24 cellular contexts compared by ENCODE assay signal in the genomic region with DNA sequence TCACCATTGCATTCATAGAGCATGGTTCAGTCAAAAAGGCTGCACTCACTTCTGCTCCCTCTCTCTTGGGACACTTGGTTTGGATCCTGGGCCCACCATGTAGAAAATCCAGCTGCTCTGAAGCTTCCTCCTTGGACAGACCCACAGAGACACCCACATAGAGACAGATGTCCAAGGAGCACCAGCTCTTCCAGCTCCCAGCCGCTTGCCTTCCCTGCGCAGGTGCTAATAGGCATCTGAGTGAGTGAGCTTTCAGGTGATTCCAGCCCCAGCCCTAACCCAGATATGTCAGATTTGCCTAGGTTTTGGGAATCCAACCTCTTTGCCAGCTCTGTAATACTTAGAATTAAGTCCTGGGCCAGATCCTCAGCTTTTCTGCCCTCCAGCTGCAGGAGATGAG. TPM values are rescaled to one million over a fixed set of nuclear protein-coding genes. Genes with fewer than 3 reads are reported as not detected.
"Had no signal": no experiment of that assay in that cellular context is flagged by ENCODE, and none has a peak within 500 bp of the region (broad histone marks: within the 10 kb centered on the region; RNA-seq: fewer than 3 reads in every experiment).

No MANE protein-coding gene starts in this region.

- DNase-seq: activated CD4-positive, alpha-beta T cell treated with anti-CD3 and anti-CD28 coated beads, Interleukin-2, amount 10 ng/mL, durations not matched to agents 24 days and 14 days; activated CD4-positive, alpha-beta T cell treated with anti-CD3 and anti-CD28 coated beads, Interleukin-2, amount 50 U/mL, for 48 hours; activated CD4-positive, CD25-positive, alpha-beta regulatory T cell treated with anti-CD3 and anti-CD28 coated beads, Interleukin-2, amount 50 U/mL, for 72 hours; activated CD8-positive, alpha-beta memory T cell treated with anti-CD3 and anti-CD28 coated beads, Interleukin-2, amount 10 ng/mL, durations not matched to agents 7 days and 5 days; activated gamma-delta T cell; activated naive CD4-positive, alpha-beta T cell treated with anti-CD3 and anti-CD28 coated beads for 36 hours; activated T-cell treated with anti-CD3 and anti-CD28 coated beads, Interleukin-2, amount 50 U/mL, for 24 hours; amygdala; MG63; NCI-H1105; NCI-H1436; NCI-H187 treated with DMSO at 0.1 percent for 48 hours; NCI-H2081 treated with DMSO at 0.1 percent for 48 hours; NCI-H226; NCI-H526; NCI-H82; SIG-M5; T-helper 17 cell; T-helper 9 cell had no signal

- H3K36me3 ChIP-seq: MG63 had no signal

- H3K9me3 ChIP-seq: MG63 had no signal

- H3K4me3 ChIP-seq: MG63 had no signal

- H3K27me3 ChIP-seq: MG63 had no signal

- ATAC-seq: activated CD8-positive, alpha-beta memory T cell treated with anti-CD3 and anti-CD28 coated beads, Interleukin-2, amount 10 ng/mL, durations not matched to agents 7 days and 5 days; T-helper 17 cell; WTC11 had no signal

RNA-seq across cellular contexts. Expression of gene DLK1, which starts 38.6 kb away (rescaled TPM):
- total RNA-seq: activated CD4-positive, alpha-beta T cell treated with anti-CD3 and anti-CD28 coated beads, Interleukin-2, amount 10 ng/mL, durations not matched to agents 24 days and 14 days; activated CD8-positive, alpha-beta memory T cell treated with anti-CD3 and anti-CD28 coated beads, Interleukin-2, amount 10 ng/mL, durations not matched to agents 7 days and 5 days; activated naive CD4-positive, alpha-beta T cell treated with anti-CD3 and anti-CD28 coated beads for 36 hours; activated T-helper 1 cell treated with anti-CD3 and anti-CD28 coated beads, Interleukin-12 subunit alpha, Interleukin-12 subunit beta, Interleukin-2, Interleukin-4 antibody, amounts not matched to agents 30 ng/mL and 10 ng/mL and 1 ng/mL, durations not matched to agents 14 hours and 24 hours and 36 hours; NCI-H460; OCI-LY7; RPMI7951 had no signal
